1 cellular context compared by ENCODE assay signal in the genomic region with DNA sequence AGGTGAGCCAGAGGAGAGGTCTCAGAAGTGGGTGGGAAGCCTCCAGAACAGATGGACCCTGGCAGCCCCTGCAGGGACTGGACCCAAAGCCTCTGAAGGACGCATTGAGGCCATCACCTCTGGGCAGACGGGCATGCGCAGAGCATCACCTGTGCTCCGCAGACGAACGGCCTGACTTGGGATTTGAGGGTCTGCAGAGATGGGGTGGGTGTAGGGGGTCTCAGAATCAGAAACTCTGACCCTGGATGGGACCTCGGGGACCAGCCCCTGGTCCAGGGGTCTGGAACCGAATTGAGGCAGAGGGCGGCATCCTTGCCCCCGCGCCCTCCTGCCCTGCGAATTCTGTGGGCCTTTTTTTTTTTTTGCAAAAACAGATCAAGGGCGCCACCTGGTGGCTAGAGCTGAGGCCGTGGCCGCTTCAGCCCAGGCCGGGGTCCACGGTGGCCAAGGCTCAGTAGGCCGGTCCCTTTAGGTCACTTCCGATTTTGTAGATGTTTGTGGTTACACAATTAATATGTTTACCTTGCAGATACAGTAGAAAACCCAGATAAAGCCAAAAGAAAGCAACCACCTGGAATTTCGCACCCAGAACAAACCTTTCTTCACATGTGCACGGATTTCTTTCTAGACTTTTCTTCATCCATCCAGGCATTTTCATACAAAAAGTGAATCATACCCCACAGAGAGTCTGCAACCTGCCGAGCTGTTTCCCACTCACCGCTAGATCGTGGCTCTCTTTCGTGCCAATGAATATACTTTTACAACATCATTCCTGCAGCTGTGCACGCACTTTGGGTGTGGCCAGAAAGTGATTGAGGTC.
A peak's percentile ranks its signal among the peaks of the same experiment; 100 is the strongest.
TF ChIP-seq lines count a peak whose summit lies in the region.

No MANE protein-coding gene starts in this region.

TF ChIP-seq in HepG2, 621 proteins besides CTCF, POLR2A, EP300 and RAD21 (continued from another document and continues in another):
- TF ChIP-seq, protein P1, sequence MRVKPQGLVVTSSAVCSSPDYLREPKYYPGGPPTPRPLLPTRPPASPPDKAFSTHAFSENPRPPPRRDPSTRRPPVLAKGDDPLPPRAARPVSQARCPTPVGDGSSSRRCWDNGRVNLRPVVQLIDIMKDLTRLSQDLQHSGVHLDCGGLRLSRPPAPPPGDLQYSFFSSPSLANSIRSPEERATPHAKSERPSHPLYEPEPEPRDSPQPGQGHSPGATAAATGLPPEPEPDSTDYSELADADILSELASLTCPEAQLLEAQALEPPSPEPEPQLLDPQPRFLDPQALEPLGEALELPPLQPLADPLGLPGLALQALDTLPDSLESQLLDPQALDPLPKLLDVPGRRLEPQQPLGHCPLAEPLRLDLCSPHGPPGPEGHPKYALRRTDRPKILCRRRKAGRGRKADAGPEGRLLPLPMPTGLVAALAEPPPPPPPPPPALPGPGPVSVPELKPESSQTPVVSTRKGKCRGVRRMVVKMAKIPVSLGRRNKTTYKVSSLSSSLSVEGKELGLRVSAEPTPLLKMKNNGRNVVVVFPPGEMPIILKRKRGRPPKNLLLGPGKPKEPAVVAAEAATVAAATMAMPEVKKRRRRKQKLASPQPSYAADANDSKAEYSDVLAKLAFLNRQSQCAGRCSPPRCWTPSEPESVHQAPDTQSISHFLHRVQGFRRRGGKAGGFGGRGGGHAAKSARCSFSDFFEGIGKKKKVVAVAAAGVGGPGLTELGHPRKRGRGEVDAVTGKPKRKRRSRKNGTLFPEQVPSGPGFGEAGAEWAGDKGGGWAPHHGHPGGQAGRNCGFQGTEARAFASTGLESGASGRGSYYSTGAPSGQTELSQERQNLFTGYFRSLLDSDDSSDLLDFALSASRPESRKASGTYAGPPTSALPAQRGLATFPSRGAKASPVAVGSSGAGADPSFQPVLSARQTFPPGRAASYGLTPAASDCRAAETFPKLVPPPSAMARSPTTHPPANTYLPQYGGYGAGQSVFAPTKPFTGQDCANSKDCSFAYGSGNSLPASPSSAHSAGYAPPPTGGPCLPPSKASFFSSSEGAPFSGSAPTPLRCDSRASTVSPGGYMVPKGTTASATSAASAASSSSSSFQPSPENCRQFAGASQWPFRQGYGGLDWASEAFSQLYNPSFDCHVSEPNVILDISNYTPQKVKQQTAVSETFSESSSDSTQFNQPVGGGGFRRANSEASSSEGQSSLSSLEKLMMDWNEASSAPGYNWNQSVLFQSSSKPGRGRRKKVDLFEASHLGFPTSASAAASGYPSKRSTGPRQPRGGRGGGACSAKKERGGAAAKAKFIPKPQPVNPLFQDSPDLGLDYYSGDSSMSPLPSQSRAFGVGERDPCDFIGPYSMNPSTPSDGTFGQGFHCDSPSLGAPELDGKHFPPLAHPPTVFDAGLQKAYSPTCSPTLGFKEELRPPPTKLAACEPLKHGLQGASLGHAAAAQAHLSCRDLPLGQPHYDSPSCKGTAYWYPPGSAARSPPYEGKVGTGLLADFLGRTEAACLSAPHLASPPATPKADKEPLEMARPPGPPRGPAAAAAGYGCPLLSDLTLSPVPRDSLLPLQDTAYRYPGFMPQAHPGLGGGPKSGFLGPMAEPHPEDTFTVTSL (CRISPR knock-in tag; IDR thresholded peaks at IDR 0.05; ENCODE audit: borderline replicate concordance) = peak; percentile 53; the same call in 1 of the 2 replicates
- TF ChIP-seq ZNF33A (CRISPR knock-in tag; IDR thresholded peaks at IDR 0.05; ENCODE audit: borderline replicate concordance) (0 out of 2 replicates have a peak, but pooled peaks have one; percentile 57), SOX6 (IDR thresholded peaks at IDR 0.05) (no peak), SOX6 (CRISPR knock-in tag; IDR thresholded peaks at IDR 0.05) (peak; percentile 29; the same call in 1 of the 2 replicates), ZSCAN5A (CRISPR knock-in tag; IDR thresholded peaks at IDR 0.05; ENCODE audit: borderline replicate concordance) (0 out of 2 replicates have a peak, but pooled peaks have one; percentile 33), YY1 (IDR thresholded peaks at IDR 0.05; ENCODE audit: insufficient read depth, insufficient replicate concordance, low read depth, low read length) (peak; percentile 65), ARID2 (CRISPR knock-in tag; IDR thresholded peaks at IDR 0.05; ENCODE audit: borderline replicate concordance) (no peak), HNRNPLL (IDR thresholded peaks at IDR 0.05; ENCODE audit: low read depth, low read length, poor library complexity, severe bottlenecking) (peak; percentile 60), MAZ (IDR thresholded peaks at IDR 0.05; ENCODE audit: borderline replicate concordance, low read depth, low read length) (0 out of 2 replicates have a peak, but pooled peaks have one; percentile 26), MAZ (CRISPR knock-in tag; IDR thresholded peaks at IDR 0.05; ENCODE audit: low read depth) (no peak), NFE2L2 (IDR thresholded peaks at IDR 0.05; ENCODE audit: low read length) (no peak), ZNF572 (CRISPR knock-in tag; IDR thresholded peaks at IDR 0.05) (no peak), ZNF253 (CRISPR knock-in tag; IDR thresholded peaks at IDR 0.05; ENCODE audit: borderline replicate concordance) (no peak; the same call in 1 of the 2 replicates), SALL1 (CRISPR knock-in tag; IDR thresholded peaks at IDR 0.05) (peak; percentile 46; the same call in 1 of the 2 replicates), AGO1 (IDR thresholded peaks at IDR 0.05; ENCODE audit: low read depth, low read length, poor library complexity, severe bottlenecking) (peak; percentile 66), BCL6 (CRISPR knock-in tag; IDR thresholded peaks at IDR 0.05) (0 out of 2 replicates have a peak, but pooled peaks have one; percentile 46), ZBTB38 (CRISPR knock-in tag; IDR thresholded peaks at IDR 0.05) (0 out of 2 replicates have a peak, but pooled peaks have one; percentile 65), ERF (CRISPR knock-in tag; IDR thresholded peaks at IDR 0.05) (peak; percentile 44; the same call in 1 of the 2 replicates), XRCC5 (optimal IDR thresholded peaks at IDR 0.05; ENCODE audit: low read length) (peak; percentile 39), RXRB (CRISPR knock-in tag; IDR thresholded peaks at IDR 0.05; ENCODE audit: borderline replicate concordance) (0 out of 2 replicates have a peak, but pooled peaks have one; percentile 31), RBM39 (IDR thresholded peaks at IDR 0.05; ENCODE audit: low read depth, low read length, poor library complexity, severe bottlenecking) (peak; percentile 64), KDM2A (CRISPR knock-in tag; IDR thresholded peaks at IDR 0.05; ENCODE audit: borderline replicate concordance, low read depth) (peak; percentile 50; the same call in 1 of the 2 replicates), ZMYM4 (CRISPR knock-in tag; IDR thresholded peaks at IDR 0.05) (peak; percentile 42; the same call in 1 of the 2 replicates), IRF9 (CRISPR knock-in tag; IDR thresholded peaks at IDR 0.05; ENCODE audit: borderline replicate concordance) (peak; percentile 28; the same call in 1 of the 2 replicates), ZNF484 (CRISPR knock-in tag; IDR thresholded peaks at IDR 0.05; ENCODE audit: borderline replicate concordance, low read depth) (no peak), ZNF768 (CRISPR knock-in tag; IDR thresholded peaks at IDR 0.05) (peak; percentile 25; the same call in 1 of the 2 replicates), SP4 (CRISPR knock-in tag; IDR thresholded peaks at IDR 0.05) (no peak), KLF16 (CRISPR knock-in tag; IDR thresholded peaks at IDR 0.05) (peak in 1 of 2 experiments; percentile 55; a peak in 1 of 4 replicates), TBL1XR1 (IDR thresholded peaks at IDR 0.05; ENCODE audit: borderline replicate concordance, low read length, partially characterized antibody) (peak; percentile 22), FIP1L1 (IDR thresholded peaks at IDR 0.05; ENCODE audit: borderline replicate concordance, insufficient read depth, low read depth, low read length) (no peak), ZNF552 (CRISPR knock-in tag; IDR thresholded peaks at IDR 0.05; ENCODE audit: borderline replicate concordance) (0 out of 2 replicates have a peak, but pooled peaks have one; percentile 45), NFKB2 (CRISPR knock-in tag; IDR thresholded peaks at IDR 0.05; ENCODE audit: borderline replicate concordance) (0 out of 2 replicates have a peak, but pooled peaks have one; percentile 49), PITX1 (CRISPR knock-in tag; IDR thresholded peaks at IDR 0.05) (no peak), HOXA3 (CRISPR knock-in tag; IDR thresholded peaks at IDR 0.05) (peak; percentile 41; the same call in 1 of the 2 replicates), ATRX (CRISPR knock-in tag; IDR thresholded peaks at IDR 0.05; ENCODE audit: borderline replicate concordance) (no peak), TIGD3 (CRISPR knock-in tag; IDR thresholded peaks at IDR 0.05; ENCODE audit: borderline replicate concordance) (0 out of 2 replicates have a peak, but pooled peaks have one; percentile 38)
- TF ChIP-seq, protein P2, sequence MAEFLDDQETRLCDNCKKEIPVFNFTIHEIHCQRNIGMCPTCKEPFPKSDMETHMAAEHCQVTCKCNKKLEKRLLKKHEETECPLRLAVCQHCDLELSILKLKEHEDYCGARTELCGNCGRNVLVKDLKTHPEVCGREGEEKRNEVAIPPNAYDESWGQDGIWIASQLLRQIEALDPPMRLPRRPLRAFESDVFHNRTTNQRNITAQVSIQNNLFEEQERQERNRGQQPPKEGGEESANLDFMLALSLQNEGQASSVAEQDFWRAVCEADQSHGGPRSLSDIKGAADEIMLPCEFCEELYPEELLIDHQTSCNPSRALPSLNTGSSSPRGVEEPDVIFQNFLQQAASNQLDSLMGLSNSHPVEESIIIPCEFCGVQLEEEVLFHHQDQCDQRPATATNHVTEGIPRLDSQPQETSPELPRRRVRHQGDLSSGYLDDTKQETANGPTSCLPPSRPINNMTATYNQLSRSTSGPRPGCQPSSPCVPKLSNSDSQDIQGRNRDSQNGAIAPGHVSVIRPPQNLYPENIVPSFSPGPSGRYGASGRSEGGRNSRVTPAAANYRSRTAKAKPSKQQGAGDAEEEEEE (CRISPR knock-in tag; IDR thresholded peaks at IDR 0.05; ENCODE audit: borderline replicate concordance) = no peak
- TF ChIP-seq, protein P3, sequence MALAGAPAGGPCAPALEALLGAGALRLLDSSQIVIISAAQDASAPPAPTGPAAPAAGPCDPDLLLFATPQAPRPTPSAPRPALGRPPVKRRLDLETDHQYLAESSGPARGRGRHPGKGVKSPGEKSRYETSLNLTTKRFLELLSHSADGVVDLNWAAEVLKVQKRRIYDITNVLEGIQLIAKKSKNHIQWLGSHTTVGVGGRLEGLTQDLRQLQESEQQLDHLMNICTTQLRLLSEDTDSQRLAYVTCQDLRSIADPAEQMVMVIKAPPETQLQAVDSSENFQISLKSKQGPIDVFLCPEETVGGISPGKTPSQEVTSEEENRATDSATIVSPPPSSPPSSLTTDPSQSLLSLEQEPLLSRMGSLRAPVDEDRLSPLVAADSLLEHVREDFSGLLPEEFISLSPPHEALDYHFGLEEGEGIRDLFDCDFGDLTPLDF (CRISPR knock-in tag; IDR thresholded peaks at IDR 0.05) = no peak
- TF ChIP-seq, protein P4, sequence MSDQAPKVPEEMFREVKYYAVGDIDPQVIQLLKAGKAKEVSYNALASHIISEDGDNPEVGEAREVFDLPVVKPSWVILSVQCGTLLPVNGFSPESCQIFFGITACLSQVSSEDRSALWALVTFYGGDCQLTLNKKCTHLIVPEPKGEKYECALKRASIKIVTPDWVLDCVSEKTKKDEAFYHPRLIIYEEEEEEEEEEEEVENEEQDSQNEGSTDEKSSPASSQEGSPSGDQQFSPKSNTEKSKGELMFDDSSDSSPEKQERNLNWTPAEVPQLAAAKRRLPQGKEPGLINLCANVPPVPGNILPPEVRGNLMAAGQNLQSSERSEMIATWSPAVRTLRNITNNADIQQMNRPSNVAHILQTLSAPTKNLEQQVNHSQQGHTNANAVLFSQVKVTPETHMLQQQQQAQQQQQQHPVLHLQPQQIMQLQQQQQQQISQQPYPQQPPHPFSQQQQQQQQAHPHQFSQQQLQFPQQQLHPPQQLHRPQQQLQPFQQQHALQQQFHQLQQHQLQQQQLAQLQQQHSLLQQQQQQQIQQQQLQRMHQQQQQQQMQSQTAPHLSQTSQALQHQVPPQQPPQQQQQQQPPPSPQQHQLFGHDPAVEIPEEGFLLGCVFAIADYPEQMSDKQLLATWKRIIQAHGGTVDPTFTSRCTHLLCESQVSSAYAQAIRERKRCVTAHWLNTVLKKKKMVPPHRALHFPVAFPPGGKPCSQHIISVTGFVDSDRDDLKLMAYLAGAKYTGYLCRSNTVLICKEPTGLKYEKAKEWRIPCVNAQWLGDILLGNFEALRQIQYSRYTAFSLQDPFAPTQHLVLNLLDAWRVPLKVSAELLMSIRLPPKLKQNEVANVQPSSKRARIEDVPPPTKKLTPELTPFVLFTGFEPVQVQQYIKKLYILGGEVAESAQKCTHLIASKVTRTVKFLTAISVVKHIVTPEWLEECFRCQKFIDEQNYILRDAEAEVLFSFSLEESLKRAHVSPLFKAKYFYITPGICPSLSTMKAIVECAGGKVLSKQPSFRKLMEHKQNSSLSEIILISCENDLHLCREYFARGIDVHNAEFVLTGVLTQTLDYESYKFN (CRISPR knock-in tag; conservative IDR thresholded peaks at IDR 0.05) = 0 out of 2 replicates have a peak, but pooled peaks have one; percentile 13
